8 cellular contexts compared by ENCODE assay signal in the genomic region with DNA sequence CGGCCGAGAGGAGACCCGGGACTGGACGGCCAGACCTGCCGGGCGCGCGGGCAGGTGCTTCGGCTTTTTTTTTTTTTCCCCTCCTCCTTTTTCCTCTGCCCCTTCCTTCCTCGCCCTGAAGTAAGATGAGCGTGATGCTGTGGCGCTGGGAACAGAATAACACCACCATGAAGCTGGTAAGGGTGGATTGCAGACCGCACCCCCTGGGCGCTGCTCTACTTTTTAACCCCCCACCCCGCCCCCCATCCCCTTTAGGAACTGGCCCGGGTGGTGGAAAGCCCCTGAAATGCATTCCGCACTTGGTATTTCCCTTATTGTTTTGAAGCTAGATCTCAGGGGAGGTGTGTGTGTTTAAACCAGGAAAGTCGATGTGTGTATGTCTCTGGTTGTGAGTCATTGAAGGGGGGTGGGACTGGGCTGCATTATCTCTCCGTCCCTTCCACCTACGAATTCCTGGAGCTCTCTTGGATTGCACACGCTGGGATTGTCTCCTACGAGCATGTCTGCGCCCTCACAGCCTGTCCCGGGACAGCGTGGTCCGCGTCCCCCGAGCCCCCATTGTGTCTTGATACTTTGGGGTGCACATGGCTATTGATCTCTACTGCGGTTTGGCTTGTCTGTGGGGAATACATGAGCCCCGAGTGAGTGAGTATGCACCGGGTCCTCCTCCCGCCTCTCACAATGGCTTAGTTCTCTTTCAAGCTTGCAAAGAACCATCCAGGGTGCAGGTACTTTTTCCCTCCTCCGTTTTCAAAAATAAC.
DNase-seq lines count a peak whose midpoint lies in the region; ATAC-seq lines count a peak whose summit lies in the region.

No MANE protein-coding gene starts in this region.

- H3K9me3 Mint-ChIP-seq in immature natural killer cell = peaks cover 0 to 2% (median 0%) of the 10 kb centered on the region in 6 donors
- H3K9me3 Mint-ChIP-seq in stimulated activated naive B cell treated with anti-CD40 and anti-IgM and Interleukin-4, amounts not matched to agents 10 μg/mL and 1 μg/mL and 100 μg/mL, for 72 hours = peaks cover 3 to 8% of the 10 kb centered on the region in 2 donors

- peaks cover 10 to 27% (median 21%) of the 10 kb centered on the region in 3 donors for H3K27me3 Mint-ChIP-seq in immature natural killer cell (ENCODE audit: low read depth in 3 of 3)
- peaks cover 50 to 66% of the 10 kb centered on the region in 2 donors for H3K27me3 Mint-ChIP-seq in stimulated activated naive B cell treated with anti-CD40 and anti-IgM and Interleukin-4, amounts not matched to agents 10 μg/mL and 1 μg/mL and 100 μg/mL, for 72 hours

- H3K36me3 Mint-ChIP-seq in immature natural killer cell = peaks cover 0 to 4% (median 0%) of the 10 kb centered on the region in 3 donors
- H3K36me3 Mint-ChIP-seq in stimulated activated naive B cell treated with anti-CD40 and anti-IgM and Interleukin-4, amounts not matched to agents 10 μg/mL and 1 μg/mL and 100 μg/mL, for 72 hours = peaks cover 4 to 9% of the 10 kb centered on the region in 2 donors

- H3K4me1 Mint-ChIP-seq in immature natural killer cell = peaks cover 5 to 10% of the 10 kb centered on the region in 2 donors
- H3K4me1 Mint-ChIP-seq in stimulated activated naive B cell treated with anti-CD40 and anti-IgM and Interleukin-4, amounts not matched to agents 10 μg/mL and 1 μg/mL and 100 μg/mL, for 72 hours = peaks cover 21 to 22% of the 10 kb centered on the region in 2 donors

- DNase-seq in Daoy (ENCODE audit: low read depth) (peak; percentile 76), amniotic epithelial cell (ENCODE audit: low read depth) (peak; percentile 76), immature natural killer cell (no peak), COR-L47 (lab: John Stamatoyannopoulos, UW) (no peak), mesenteric fat pad (ENCODE audit: low spot score) (no peak)
- DNase-seq in stimulated activated naive B cell treated with anti-CD40 and anti-IgM and Interleukin-4, amounts not matched to agents 10 μg/mL and 1 μg/mL and 100 μg/mL, for 72 hours = peak; percentile 63

- H3K4me3 Mint-ChIP-seq in immature natural killer cell = peak overlapping the region in 4 of 5 donors; percentile 10 to 45 (median 37)
- H3K4me3 Mint-ChIP-seq in stimulated activated naive B cell treated with anti-CD40 and anti-IgM and Interleukin-4, amounts not matched to agents 10 μg/mL and 1 μg/mL and 100 μg/mL, for 72 hours = peak overlapping the region; percentile 83 to 87

- no peak overlapping the region for H3K27ac Mint-ChIP-seq in immature natural killer cell
- peak overlapping the region; percentile 88 for H3K27ac Mint-ChIP-seq in stimulated activated naive B cell treated with anti-CD40 and anti-IgM and Interleukin-4, amounts not matched to agents 10 μg/mL and 1 μg/mL and 100 μg/mL, for 72 hours

- peak; percentile 74 for ATAC-seq in GM19351 (IDR thresholded peaks at IDR 0.05; ENCODE audit: unreplicated experiment)
- peak; percentile 72 for ATAC-seq in HG03175 (IDR thresholded peaks at IDR 0.05; ENCODE audit: unreplicated experiment)
- peak; percentile 92 to 93 for ATAC-seq in stimulated activated naive B cell treated with anti-CD40 and anti-IgM and Interleukin-4, amounts not matched to agents 10 μg/mL and 1 μg/mL and 100 μg/mL, for 72 hours (replicated peaks)

Comparison
In these comparisons a context has a peak if more than half of its experiments do, and no peak if none do; other contexts are left out.
1. DNase-seq: peak in Daoy (single experiment), amniotic epithelial cell (single experiment) and stimulated activated naive B cell treated with anti-CD40 and anti-IgM and Interleukin-4, amounts not matched to agents 10 μg/mL and 1 μg/mL and 100 μg/mL, for 72 hours (single experiment); none in immature natural killer cell (0 of 3), COR-L47 (single experiment) and mesenteric fat pad (single experiment).
2. Peak in every context shown above with its lines, with median percentiles within 50 percentile points of each other: ATAC-seq.